ENCODE assay signal across 1 cellular context in genomic region chr3:150372320-150373118, GRCh38.
TF ChIP-seq lines count a peak whose summit lies in the region.

No MANE protein-coding gene starts in this region.

TF ChIP-seq in GM12878, 131 proteins besides CTCF, POLR2A, EP300 and RAD21 (continued from another document):
- TF ChIP-seq, protein P1, sequence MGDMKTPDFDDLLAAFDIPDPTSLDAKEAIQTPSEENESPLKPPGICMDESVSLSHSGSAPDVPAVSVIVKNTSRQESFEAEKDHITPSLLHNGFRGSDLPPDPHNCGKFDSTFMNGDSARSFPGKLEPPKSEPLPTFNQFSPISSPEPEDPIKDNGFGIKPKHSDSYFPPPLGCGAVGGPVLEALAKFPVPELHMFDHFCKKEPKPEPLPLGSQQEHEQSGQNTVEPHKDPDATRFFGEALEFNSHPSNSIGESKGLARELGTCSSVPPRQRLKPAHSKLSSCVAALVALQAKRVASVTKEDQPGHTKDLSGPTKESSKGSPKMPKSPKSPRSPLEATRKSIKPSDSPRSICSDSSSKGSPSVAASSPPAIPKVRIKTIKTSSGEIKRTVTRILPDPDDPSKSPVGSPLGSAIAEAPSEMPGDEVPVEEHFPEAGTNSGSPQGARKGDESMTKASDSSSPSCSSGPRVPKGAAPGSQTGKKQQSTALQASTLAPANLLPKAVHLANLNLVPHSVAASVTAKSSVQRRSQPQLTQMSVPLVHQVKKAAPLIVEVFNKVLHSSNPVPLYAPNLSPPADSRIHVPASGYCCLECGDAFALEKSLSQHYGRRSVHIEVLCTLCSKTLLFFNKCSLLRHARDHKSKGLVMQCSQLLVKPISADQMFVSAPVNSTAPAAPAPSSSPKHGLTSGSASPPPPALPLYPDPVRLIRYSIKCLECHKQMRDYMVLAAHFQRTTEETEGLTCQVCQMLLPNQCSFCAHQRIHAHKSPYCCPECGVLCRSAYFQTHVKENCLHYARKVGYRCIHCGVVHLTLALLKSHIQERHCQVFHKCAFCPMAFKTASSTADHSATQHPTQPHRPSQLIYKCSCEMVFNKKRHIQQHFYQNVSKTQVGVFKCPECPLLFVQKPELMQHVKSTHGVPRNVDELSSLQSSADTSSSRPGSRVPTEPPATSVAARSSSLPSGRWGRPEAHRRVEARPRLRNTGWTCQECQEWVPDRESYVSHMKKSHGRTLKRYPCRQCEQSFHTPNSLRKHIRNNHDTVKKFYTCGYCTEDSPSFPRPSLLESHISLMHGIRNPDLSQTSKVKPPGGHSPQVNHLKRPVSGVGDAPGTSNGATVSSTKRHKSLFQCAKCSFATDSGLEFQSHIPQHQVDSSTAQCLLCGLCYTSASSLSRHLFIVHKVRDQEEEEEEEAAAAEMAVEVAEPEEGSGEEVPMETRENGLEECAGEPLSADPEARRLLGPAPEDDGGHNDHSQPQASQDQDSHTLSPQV (IDR thresholded peaks at IDR 0.05) = no peak
- TF ChIP-seq SRF (IDR thresholded peaks at IDR 0.05; ENCODE audit: low read depth in 2 of 2, low read length in 2 of 2) (no peak), NR2C1 (IDR thresholded peaks at IDR 0.05) (no peak), BCL11A (IDR thresholded peaks at IDR 0.05; ENCODE audit: low read depth, low read length) (no peak)
